9 cellular contexts compared by ENCODE assay signal in the genomic region with DNA sequence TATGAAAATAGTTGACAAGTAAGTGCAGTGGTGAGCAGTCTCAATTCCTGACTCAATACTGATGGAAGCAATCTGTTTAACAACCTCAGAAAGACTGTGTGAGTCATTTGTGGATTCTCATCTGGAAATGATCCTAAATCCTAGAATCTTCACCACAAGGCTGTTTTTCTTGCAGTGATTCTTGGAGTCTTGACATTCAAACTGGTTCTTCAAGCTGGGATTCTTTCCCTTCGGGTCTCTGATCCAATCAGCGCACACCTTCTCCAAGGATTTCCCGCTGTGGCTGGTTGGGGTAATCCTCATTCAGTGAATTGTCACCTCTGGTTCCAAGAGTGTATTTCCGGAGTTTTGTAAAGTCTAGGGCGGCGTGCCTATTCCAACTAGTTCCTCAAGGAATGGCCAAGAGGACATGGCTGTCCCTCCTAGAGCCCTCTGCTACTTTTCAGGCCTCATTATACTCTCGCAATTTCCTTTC. TPM values are rescaled to one million over a fixed set of nuclear protein-coding genes. Genes with fewer than 3 reads are reported as not detected.
DNase-seq lines count a peak whose midpoint lies in the region; ATAC-seq, FAIRE-seq and TF ChIP-seq lines count a peak whose summit lies in the region.
"Had no signal": no experiment of that assay in that cellular context is flagged by ENCODE, and none has a peak within 500 bp of the region (broad histone marks: within the 10 kb centered on the region; RNA-seq: fewer than 3 reads in every experiment).

No MANE protein-coding gene starts in this region.

- H3K4me1 ChIP-seq in neutrophil (ENCODE audit: control insufficient read depth in 1 of 2, insufficient read depth in 1 of 2, low read depth in 1 of 2, low read length in 1 of 2): peaks cover 57 to 59% of the 10 kb centered on the region in 2 experiments
- peaks cover 4% of the 10 kb centered on the region for H3K4me1 ChIP-seq in Karpas-422 (ENCODE audit: low read length)

- H4K20me1 ChIP-seq in Karpas-422 (ENCODE audit: insufficient read depth, low read depth, low read length): no peaks in the 10 kb centered on the region

- H3K27ac ChIP-seq in neutrophil (peak overlapping the region; percentile 83), Karpas-422 (ENCODE audit: low read length) (no peak overlapping the region)
- H3K27ac ChIP-seq: thyroid gland had no signal

- H3K36me3 ChIP-seq in bronchial epithelial cell (ENCODE audit: control insufficient read depth, insufficient read depth, low read length) (no peaks in the 10 kb centered on the region), neutrophil (no peaks in the 10 kb centered on the region), Karpas-422 (ENCODE audit: insufficient read depth, low read length) (no peaks in the 10 kb centered on the region)
- H3K36me3 ChIP-seq: thyroid gland had no signal

- no peak overlapping the region for H2AFZ ChIP-seq in Karpas-422 (ENCODE audit: low read length)

- FAIRE-seq in bronchial epithelial cell (lab: Jason Lieb, UNC): no peak

- DNase-seq in ELR (ENCODE audit: low read depth): peak; percentile 92
- peak; percentile 78 for DNase-seq in bronchial epithelial cell (ENCODE audit: low read depth)
- DNase-seq in Karpas-422: no peak
- DNase-seq in NCI-H2227 treated with DMSO at 0.1 percent for 48 hours (lab: John Stamatoyannopoulos, UW): no peak
- no peak for DNase-seq in cerebellum (ENCODE audit: low spot score)

- H3K9ac ChIP-seq in Karpas-422 (ENCODE audit: low read length): no peak overlapping the region

- H3K9me3 ChIP-seq in neutrophil: no peaks in the 10 kb centered on the region
- no peaks in the 10 kb centered on the region for H3K9me3 ChIP-seq in Karpas-422 (ENCODE audit: low read length)
- H3K9me3 ChIP-seq: thyroid gland had no signal

- H3K4me3 ChIP-seq in bronchial epithelial cell (ENCODE audit: low read depth, low read length) (no peak overlapping the region), neutrophil (ENCODE audit: low read depth in 1 of 2, low read length in 1 of 2) (peak overlapping the region; percentile 8 to 23), Karpas-422 (ENCODE audit: low read length) (no peak overlapping the region)
- H3K4me3 ChIP-seq: thyroid gland had no signal

- no peak for TF ChIP-seq CTCF in bronchial epithelial cell (IDR thresholded peaks at IDR 0.05; ENCODE audit: insufficient read depth, low read length, severe bottlenecking)
- TF ChIP-seq CTCF in neutrophil (IDR thresholded peaks at IDR 0.05): no peak

- H3K27me3 ChIP-seq in bronchial epithelial cell (ENCODE audit: control insufficient read depth, insufficient read depth, low read length) (no peaks in the 10 kb centered on the region), neutrophil (no peaks in the 10 kb centered on the region), Karpas-422 (ENCODE audit: low read length) (no peaks in the 10 kb centered on the region)
- H3K27me3 ChIP-seq: thyroid gland had no signal

- no peaks in the 10 kb centered on the region for H3K9me2 ChIP-seq in Karpas-422 (replicated peaks; ENCODE audit: insufficient read depth, low read length)

- H3K4me2 ChIP-seq in Karpas-422 (ENCODE audit: low read depth, low read length, poor library complexity, severe bottlenecking): no peak overlapping the region

- ATAC-seq in HG03097 (IDR thresholded peaks at IDR 0.05; ENCODE audit: low FRiP score, unreplicated experiment) (peak; percentile 22), GM19395 (IDR thresholded peaks at IDR 0.05; ENCODE audit: unreplicated experiment) (no peak)

- H3K79me2 ChIP-seq in Karpas-422 (ENCODE audit: low read length): no peaks in the 10 kb centered on the region

RNA-seq across cellular contexts. Expression of gene FOXJ2, which starts 37.7 kb away (rescaled TPM):
- total RNA-seq in bronchial epithelial cell: 3.4 and 5.1 TPM in 2 replicates
- 8.5 and 9.0 TPM in 2 replicates for total RNA-seq in Karpas-422 (2014; rRNA removed; shearing (Covaris generic); ENCODE audit: low replicate concordance)
- total RNA-seq in cerebellum: 6.6 TPM

RNA-seq across cellular contexts. Expression of gene SLC2A3, which starts 58.8 kb away (rescaled TPM):
- total RNA-seq in bronchial epithelial cell: 8.4 and 10.5 TPM in 2 replicates
- total RNA-seq in Karpas-422 (2014; rRNA removed; shearing (Covaris generic); ENCODE audit: low replicate concordance): 20.1 and 38.2 TPM in 2 replicates
- total RNA-seq in cerebellum: 69.8 TPM

Comparison
In these comparisons a context has a peak if more than half of its experiments do, and no peak if none do; other contexts are left out.
1. DNase-seq: peak in ELR (single experiment) and bronchial epithelial cell (single experiment); none in Karpas-422 (single experiment), NCI-H2227 treated with DMSO at 0.1 percent for 48 hours (single experiment) and cerebellum (single experiment).
2. H3K4me3 ChIP-seq: peak in neutrophil (2 of 2); none in bronchial epithelial cell (single experiment) and Karpas-422 (single experiment).